ENCODE assay signal across 7 cellular contexts in the genomic region with DNA sequence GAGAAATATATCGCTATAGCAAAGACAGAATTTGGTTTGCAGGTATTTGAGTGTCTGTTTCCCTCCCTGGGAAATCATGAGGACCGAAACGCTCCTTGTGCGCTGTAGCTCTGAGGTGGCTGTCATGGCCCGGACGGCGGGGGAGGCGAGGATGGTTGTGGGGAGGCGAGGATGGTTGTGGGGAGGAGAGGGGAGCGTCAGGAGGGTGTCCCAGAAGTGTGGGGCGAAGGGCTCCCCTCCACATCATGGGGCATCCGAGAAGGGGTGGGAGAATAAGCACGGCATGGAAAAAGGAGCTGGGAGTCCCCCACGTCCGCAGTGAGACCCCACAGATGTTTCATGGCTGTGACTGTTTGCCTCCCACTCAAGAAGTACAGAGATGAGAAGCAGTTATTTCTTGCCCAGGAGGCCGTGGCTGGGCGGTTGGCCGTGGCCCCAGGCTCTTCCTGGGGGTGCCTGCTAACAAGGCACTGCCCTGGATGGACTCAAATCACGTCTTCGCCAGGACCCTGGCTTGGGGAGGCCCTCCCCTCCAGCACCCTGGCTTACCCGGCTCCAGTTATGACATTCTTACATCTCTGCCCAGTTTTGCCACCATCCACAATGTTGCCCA. TPM values are rescaled to one million over a fixed set of nuclear protein-coding genes. Genes with fewer than 3 reads are reported as not detected.
DNase-seq lines count a peak whose midpoint lies in the region; TF ChIP-seq lines count a peak whose summit lies in the region.

No MANE protein-coding gene starts in this region.

- H3K36me3 Mint-ChIP-seq in glutamatergic neuron (ENCODE audit: unreplicated experiment): no peaks in the 10 kb centered on the region

- H3K27ac ChIP-seq in VCaP: peak overlapping the region; percentile 66; the same call in 1 of the 2 replicates
- H3K27ac ChIP-seq in skeletal muscle tissue (ENCODE audit: low read depth, low read length): no peak overlapping the region

- TF ChIP-seq CTCF in VCaP (conservative IDR thresholded peaks at IDR 0.05) (no peak), glutamatergic neuron (IDR thresholded peaks at IDR 0.05; ENCODE audit: partially characterized antibody, unreplicated experiment) (no peak)

- H3K27me3 ChIP-seq in skeletal muscle tissue (ENCODE audit: control insufficient read depth in 3 of 3, insufficient read depth in 3 of 3, low read length in 3 of 3): peaks cover 9 to 35% (median 13%) of the 10 kb centered on the region in 3 donors

- H3K27me3 Mint-ChIP-seq in glutamatergic neuron (ENCODE audit: unreplicated experiment): peaks cover 24% of the 10 kb centered on the region

- no peak for DNase-seq in glutamatergic neuron
- DNase-seq in D341Med (ENCODE audit: low spot score): no peak
- no peak for DNase-seq in NCI-H510A treated with DMSO at 0.1 percent for 48 hours (lab: John Stamatoyannopoulos, UW)
- DNase-seq in ureter (ENCODE audit: low spot score): no peak

- H3K4me3 Mint-ChIP-seq in glutamatergic neuron (ENCODE audit: unreplicated experiment): peak overlapping the region; percentile 85

- H3K4me3 ChIP-seq in skeletal muscle tissue (ENCODE audit: low read length in 3 of 3): peak overlapping the region; percentile 67 to 79 (median 71)

- H3K9ac ChIP-seq in ES-I3 (ENCODE audit: low read depth, low read length) (peak overlapping the region; percentile 58; the same call in 1 of the 2 replicates), skeletal muscle tissue (ENCODE audit: low read depth in 1 of 3, low read length in 3 of 3) (no peak overlapping the region)

- H3K9me3 ChIP-seq in ES-I3 (ENCODE audit: control insufficient read depth, insufficient read depth, low read length) (no peaks in the 10 kb centered on the region), skeletal muscle tissue (ENCODE audit: control insufficient read depth in 3 of 3, low read length in 3 of 3) (no peaks in the 10 kb centered on the region)

- peaks cover 16% of the 10 kb centered on the region for H3K9me3 Mint-ChIP-seq in glutamatergic neuron (ENCODE audit: unreplicated experiment)

- no peaks in the 10 kb centered on the region for H3K4me1 Mint-ChIP-seq in glutamatergic neuron (ENCODE audit: low read depth, unreplicated experiment)

- H3K36me3 ChIP-seq in ES-I3 (ENCODE audit: insufficient read depth, low read length) (no peaks in the 10 kb centered on the region), skeletal muscle tissue (ENCODE audit: control insufficient read depth in 3 of 3, insufficient read depth in 3 of 3, low read length in 3 of 3) (no peaks in the 10 kb centered on the region)

- no peak overlapping the region for H3K27ac Mint-ChIP-seq in glutamatergic neuron (ENCODE audit: unreplicated experiment)

- peaks cover 1% of the 10 kb centered on the region; the same call in 1 of the 2 replicates for H3K4me1 ChIP-seq in ES-I3 (ENCODE audit: insufficient read depth, low read length)
- H3K4me1 ChIP-seq in skeletal muscle tissue (ENCODE audit: control insufficient read depth in 3 of 3, insufficient read depth in 3 of 3, low read length in 3 of 3): peaks cover 24 to 31% (median 27%) of the 10 kb centered on the region in 3 donors

RNA-seq across cellular contexts. Expression of a gene that starts 0.9 kb away (rescaled TPM):
- not detected for total RNA-seq in glutamatergic neuron (ENCODE audit: unreplicated experiment)
- total RNA-seq in skeletal muscle tissue: 7.8 TPM
- 10.6 TPM for total RNA-seq in ureter
